Comparison of ENCODE assay signal across 22 cellular contexts in genomic region chr5:56475689-56476486, GRCh38.
DNase-seq lines count a peak whose midpoint lies in the region; ATAC-seq and TF ChIP-seq lines count a peak whose summit lies in the region.
"Had no signal": no experiment of that assay in that cellular context is flagged by ENCODE, and none has a peak within 500 bp of the region (broad histone marks: within the 10 kb centered on the region; RNA-seq: fewer than 3 reads in every experiment).

No MANE protein-coding gene starts in this region.

- ATAC-seq in HG03354 (IDR thresholded peaks at IDR 0.05; ENCODE audit: poor library complexity, severe bottlenecking, unreplicated experiment), result no peak
- ATAC-seq: lower lobe of right lung had no signal

- no peaks in the 10 kb centered on the region for H3K27me3 ChIP-seq in ascending aorta
- H3K27me3 ChIP-seq in transverse colon, result peaks cover 9% of the 10 kb centered on the region

- TF ChIP-seq EP300 in transverse colon (IDR thresholded peaks at IDR 0.05; ENCODE audit: low read depth), result no peak

- in situ Hi-C loops in transverse colon (cut with MboI; ENCODE audit: low pct_ligation_motif_present in 1 of 4, low pct_unique_long_range_greater_than_20kb in 1 of 4, low sequenced_read_pairs in 3 of 4), result no loop called here

- DNase-seq in A172 (ENCODE audit: low spot score) (peak; percentile 23), EL (peak; percentile 44), ascending aorta (ENCODE audit: low spot score in 2 of 2) (no peak), NCI-H2227 (lab: John Stamatoyannopoulos, UW; ENCODE audit: unreplicated experiment) (no peak), 8988T (no peak), transverse colon (no peak)
- DNase-seq: ACHN; activated CD4-positive, alpha-beta T cell treated with anti-CD3 and anti-CD28 coated beads, Interleukin-2, amount 10 ng/mL, durations not matched to agents 24 days and 14 days; activated gamma-delta T cell; anterior cingulate cortex; CD4-positive, alpha-beta T cell; DMS79 treated with DMSO at 0.1 percent for 48 hours; foreskin fibroblast; hippocampal formation; lower lobe of right lung; NCI-H1048; NCI-H2029 treated with DMSO at 0.1 percent for 48 hours; posterior cingulate gyrus; stimulated activated CD4-positive, alpha-beta T cell treated with anti-CD3 and anti-CD28 coated beads, Interleukin-1b, Interleukin-23, amount 100 ng/mL, for 48 hours had no signal

- TF ChIP-seq POLR2A in transverse colon (IDR thresholded peaks at IDR 0.05), result no peak

- H3K27ac ChIP-seq in ascending aorta, result peak overlapping the region; percentile 50 to 59
- peak overlapping the region; percentile 47 for H3K27ac ChIP-seq in mesodermal cell (ENCODE audit: low read depth, low read length, severe bottlenecking)
- no peak overlapping the region for H3K27ac ChIP-seq in transverse colon
- H3K27ac ChIP-seq: KMS-11, lower lobe of right lung had no signal

- TF ChIP-seq CTCF in ascending aorta (IDR thresholded peaks at IDR 0.05) (no peak), transverse colon (IDR thresholded peaks at IDR 0.05) (no peak)

- H3K4me1 ChIP-seq in ascending aorta, result peaks cover 0 to 14% of the 10 kb centered on the region in 2 donors
- H3K4me1 ChIP-seq in mesodermal cell (ENCODE audit: control insufficient read depth, insufficient read depth, low read length, poor library complexity, severe bottlenecking), result peaks cover 42% of the 10 kb centered on the region
- H3K4me1 ChIP-seq in transverse colon, result peaks cover 0 to 16% (median 3%) of the 10 kb centered on the region in 4 donors

- H3K36me3 ChIP-seq in ascending aorta, result no peaks in the 10 kb centered on the region
- no peaks in the 10 kb centered on the region for H3K36me3 ChIP-seq in mesodermal cell (ENCODE audit: control insufficient read depth, insufficient read depth, low read length)
- no peaks in the 10 kb centered on the region for H3K36me3 ChIP-seq in transverse colon
- H3K36me3 ChIP-seq: lower lobe of right lung had no signal

- H3K9me3 ChIP-seq in ascending aorta, result no peaks in the 10 kb centered on the region
- H3K9me3 ChIP-seq in mesodermal cell (ENCODE audit: control insufficient read depth, low read length), result no peaks in the 10 kb centered on the region
- no peaks in the 10 kb centered on the region for H3K9me3 ChIP-seq in transverse colon
- H3K9me3 ChIP-seq: lower lobe of right lung had no signal

- 85 to 100% methylated on average over 2 to 4 of the region's 4 CpGs for WGBS in mesodermal cell (ENCODE audit: insufficient coverage in 2 of 2), 2 experiments
- 64 to 67% methylated on average over 4 of the region's 4 CpGs for WGBS in transverse colon (ENCODE audit: low coverage in 1 of 2), 2 donors

- intact Hi-C loops in ascending aorta (cut with DNase I), result no loop called here
- intact Hi-C loops in transverse colon (cut with DNase I; ENCODE audit: low total_unique reads), result no loop called here

- H3K4me3 ChIP-seq in ascending aorta (no peak overlapping the region), mesodermal cell (ENCODE audit: extremely low read depth, insufficient read depth, low read length, poor library complexity, severe bottlenecking) (no peak overlapping the region), transverse colon (no peak overlapping the region)
- H3K4me3 ChIP-seq: lower lobe of right lung had no signal

Comparison
In these comparisons a context has a peak if more than half of its experiments do, and no peak if none do; other contexts are left out.
1. DNase-seq: peak in A172 (single experiment) and EL (single experiment); none in ascending aorta (0 of 2), NCI-H2227 (single experiment), 8988T (single experiment) and transverse colon (single experiment).
2. H3K27ac ChIP-seq: peak in ascending aorta (2 of 2) and mesodermal cell (single experiment); none in transverse colon (0 of 4).